In the genomic region with DNA sequence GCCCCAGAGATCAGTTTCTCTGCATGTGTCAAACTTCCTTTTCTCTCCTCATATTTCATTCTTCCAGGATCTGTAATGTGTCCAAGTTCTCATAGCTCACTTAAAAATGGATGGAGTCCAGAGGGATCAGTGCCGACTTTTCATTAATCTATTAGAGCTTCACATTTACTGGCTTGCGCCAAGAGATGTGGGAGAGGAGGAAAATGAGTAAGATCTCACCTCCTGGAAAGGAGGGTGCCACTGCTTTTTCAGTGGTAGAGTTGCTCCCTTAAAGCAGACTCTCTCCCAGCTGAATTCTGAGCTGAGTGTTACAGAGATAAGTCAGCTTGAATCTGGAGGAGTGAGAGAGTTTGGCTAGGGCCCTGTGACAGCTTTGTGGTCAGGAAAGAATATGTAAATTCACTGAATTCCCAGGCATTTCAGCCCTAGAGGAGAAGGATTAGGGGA, we compare ENCODE assay signal across 11 cellular contexts.
DNase-seq lines count a peak whose midpoint lies in the region; ATAC-seq, FAIRE-seq and TF ChIP-seq lines count a peak whose summit lies in the region.
"Had no signal": no experiment of that assay in that cellular context is flagged by ENCODE, and none has a peak within 500 bp of the region (broad histone marks: within the 10 kb centered on the region; RNA-seq: fewer than 3 reads in every experiment).

No MANE protein-coding gene starts in this region.

- H3K27me3 ChIP-seq in liver (ENCODE audit: control insufficient read depth in 4 of 4, insufficient read depth in 4 of 4, low read length in 3 of 4) (no peaks in the 10 kb centered on the region), HepG2 (ENCODE audit: control insufficient read depth in 1 of 2, insufficient read depth in 2 of 2, low read length in 2 of 2) (peaks cover 0 to 2% of the 10 kb centered on the region in 2 experiments; a peak in 1 of 5 replicates), ectodermal cell (ENCODE audit: control insufficient read depth, insufficient read depth, low read length, poor library complexity, severe bottlenecking) (no peaks in the 10 kb centered on the region), aorta (ENCODE audit: control insufficient read depth in 1 of 2, insufficient read depth in 2 of 2, low read length in 1 of 2) (no peaks in the 10 kb centered on the region)

- H3K4me3 Mint-ChIP-seq in naive thymus-derived CD8-positive, alpha-beta T cell, result no peak overlapping the region
- H3K4me3 Mint-ChIP-seq: activated naive CD4-positive, alpha-beta T cell treated with anti-CD3 and anti-CD28 coated beads, Interleukin-2, amount 50 U/mL, for 24 hours had no signal

- BruUV-seq in HepG2 (replicated peaks; lab: Mats Ljungman, UMichigan), result no TSS peak

- H2AFZ ChIP-seq in HepG2 (ENCODE audit: low read length), result no peak overlapping the region

- peaks cover 0 to 2% (median 0%) of the 10 kb centered on the region in 9 donors for H3K9me3 Mint-ChIP-seq in naive thymus-derived CD8-positive, alpha-beta T cell
- H3K9me3 Mint-ChIP-seq: activated naive CD4-positive, alpha-beta T cell treated with anti-CD3 and anti-CD28 coated beads, Interleukin-2, amount 50 U/mL, for 24 hours had no signal

- H3K36me3 Mint-ChIP-seq in naive thymus-derived CD8-positive, alpha-beta T cell, result no peaks in the 10 kb centered on the region
- H3K36me3 Mint-ChIP-seq: activated naive CD4-positive, alpha-beta T cell treated with anti-CD3 and anti-CD28 coated beads, Interleukin-2, amount 50 U/mL, for 24 hours had no signal

- H3K79me2 ChIP-seq in HepG2 (ENCODE audit: insufficient read depth, low read length), result no peaks in the 10 kb centered on the region

- no peaks in the 10 kb centered on the region for H3K36me3 ChIP-seq in liver (ENCODE audit: control insufficient read depth in 4 of 4, insufficient read depth in 3 of 4, low read depth in 1 of 4, low read length in 3 of 4)
- no peaks in the 10 kb centered on the region for H3K36me3 ChIP-seq in HepG2 (replicated peaks in 1 of 2; ENCODE audit: control insufficient read depth in 1 of 2, insufficient read depth in 2 of 2, low read length in 2 of 2)
- H3K36me3 ChIP-seq in ectodermal cell (ENCODE audit: control insufficient read depth, insufficient read depth, low read length), result no peaks in the 10 kb centered on the region
- no peaks in the 10 kb centered on the region for H3K36me3 ChIP-seq in aorta (ENCODE audit: control insufficient read depth in 1 of 2, insufficient read depth in 2 of 2, low read length in 1 of 2)

- TF ChIP-seq EP300 in HepG2 (IDR thresholded peaks at IDR 0.05; ENCODE audit: low read depth in 2 of 2, low read length in 2 of 2) (no peak), HepG2 (CRISPR knock-in tag; IDR thresholded peaks at IDR 0.05; ENCODE audit: borderline replicate concordance) (no peak)

- peaks cover 0 to 7% (median 1%) of the 10 kb centered on the region in 5 donors for H3K27me3 Mint-ChIP-seq in naive thymus-derived CD8-positive, alpha-beta T cell
- H3K27me3 Mint-ChIP-seq: activated naive CD4-positive, alpha-beta T cell treated with anti-CD3 and anti-CD28 coated beads, Interleukin-2, amount 50 U/mL, for 24 hours had no signal

- TF ChIP-seq RAD21 in liver (IDR thresholded peaks at IDR 0.05) (no peak), HepG2 (CRISPR knock-in tag; IDR thresholded peaks at IDR 0.05) (no peak)

- H3K4me2 ChIP-seq in HepG2 (ENCODE audit: low read depth, low read length), result no peak overlapping the region

- no peaks in the 10 kb centered on the region for H3K4me1 ChIP-seq in liver (ENCODE audit: control insufficient read depth in 4 of 4, insufficient read depth in 4 of 4, low read length in 3 of 4)
- no peaks in the 10 kb centered on the region for H3K4me1 ChIP-seq in HepG2 (ENCODE audit: insufficient read depth, low read length)
- H3K4me1 ChIP-seq in ectodermal cell (ENCODE audit: control insufficient read depth, insufficient read depth, low read length), result peaks cover 42% of the 10 kb centered on the region
- H3K4me1 ChIP-seq in aorta (ENCODE audit: control insufficient read depth in 1 of 2, insufficient read depth in 2 of 2, low read length in 2 of 2), result peaks cover 2 to 12% of the 10 kb centered on the region in 2 donors

- no peaks in the 10 kb centered on the region for H4K20me1 ChIP-seq in HepG2 (ENCODE audit: insufficient read depth, low read length)

- no peak for ATAC-seq in HepG2
- peak; percentile 26 for ATAC-seq in aorta (ENCODE audit: low FRiP score)
- no peak for ATAC-seq in naive thymus-derived CD8-positive, alpha-beta T cell

- 75% methylated on average over 2 of the region's 2 CpGs for WGBS in liver
- WGBS in HepG2 (ENCODE audit: low lambda C conversion rate), result 63% methylated on average over 2 of the region's 2 CpGs
- 57 to 63% methylated on average over 2 of the region's 2 CpGs for WGBS in ectodermal cell, 2 experiments
- 5 to 13% methylated on average over 2 of the region's 2 CpGs for WGBS in aorta, 2 donors

- no peak for FAIRE-seq in HepG2 (lab: Jason Lieb, UNC)
- FAIRE-seq: A204.1 had no signal

- H3K27ac ChIP-seq in liver (ENCODE audit: low read depth in 1 of 2, low read length in 2 of 2) (no peak overlapping the region), HepG2 (ENCODE audit: extremely low read length, insufficient read depth, low read length) (no peak overlapping the region), ectodermal cell (ENCODE audit: insufficient read depth, low read depth, low read length, poor library complexity, severe bottlenecking) (peak overlapping the region; percentile 60), aorta (ENCODE audit: low read depth in 1 of 2, low read length in 2 of 2) (peak overlapping the region; percentile 43 to 48)

- H3K27ac Mint-ChIP-seq in naive thymus-derived CD8-positive, alpha-beta T cell, result no peak overlapping the region
- H3K27ac Mint-ChIP-seq: activated naive CD4-positive, alpha-beta T cell treated with anti-CD3 and anti-CD28 coated beads, Interleukin-2, amount 50 U/mL, for 24 hours had no signal

- H3K4me3 ChIP-seq in liver (ENCODE audit: low read depth in 1 of 3, low read length in 3 of 3) (no peak overlapping the region), HepG2 (replicated peaks in 1 of 3; ENCODE audit: insufficient read depth in 1 of 3, low read depth in 2 of 3, low read length in 3 of 3) (no peak overlapping the region), ectodermal cell (ENCODE audit: insufficient read depth, low read depth, low read length) (no peak overlapping the region), aorta (ENCODE audit: low read length in 2 of 2) (no peak overlapping the region)
- H3K4me3 ChIP-seq: mucosa of descending colon had no signal

- TF ChIP-seq POLR2A in HepG2 (IDR thresholded peaks at IDR 0.05; ENCODE audit: insufficient read depth in 1 of 2, low read depth in 2 of 2, low read length in 2 of 2), result no peak

- POLR2A ChIA-PET in HepG2 (lab: Yijun Ruan, JAX), result no interaction called here
- POLR2A ChIA-PET in HEK293T (lab: Yijun Ruan, JAX), result interaction anchor here (0.9 to 1.4 kb wide), 4 partner anchors 8 to 176 kb away, joined by 3 to 11 read pairs (median 3); a partner anchor contains a TSS
- POLR2A ChIA-PET in naive thymus-derived CD8-positive, alpha-beta T cell (lab: Charles Lee), result no interaction called here

- H3K4me1 Mint-ChIP-seq in naive thymus-derived CD8-positive, alpha-beta T cell, result no peaks in the 10 kb centered on the region
- H3K4me1 Mint-ChIP-seq: activated naive CD4-positive, alpha-beta T cell treated with anti-CD3 and anti-CD28 coated beads, Interleukin-2, amount 50 U/mL, for 24 hours had no signal

- DNase-seq in HepG2 (ENCODE audit: low spot score) (no peak), left kidney (ENCODE audit: low read depth, low spot score) (peak; percentile 70), aorta (no peak), OCI-M2 (lab: John Stamatoyannopoulos, UW; ENCODE audit: unreplicated experiment) (no peak), HEK293T (ENCODE audit: extremely low spot score) (no peak)
- no peak for DNase-seq in naive thymus-derived CD8-positive, alpha-beta T cell

- TF ChIP-seq CTCF in liver (IDR thresholded peaks at IDR 0.05; ENCODE audit: low read depth, low read length, missing input control) (no peak), HepG2 (CRISPR knock-in tag; IDR thresholded peaks at IDR 0.05) (no peak)

- H3K9me3 ChIP-seq in liver (ENCODE audit: control insufficient read depth in 4 of 4, low read length in 3 of 4), result no peaks in the 10 kb centered on the region
- H3K9me3 ChIP-seq in HepG2 (ENCODE audit: low read length), result no peaks in the 10 kb centered on the region
- H3K9me3 ChIP-seq in ectodermal cell (ENCODE audit: control insufficient read depth, low read length), result no peaks in the 10 kb centered on the region
- no peaks in the 10 kb centered on the region for H3K9me3 ChIP-seq in aorta (ENCODE audit: control insufficient read depth, low read length)
- H3K9me3 ChIP-seq: mucosa of descending colon had no signal

- CTCF ChIA-PET in HepG2 (lab: Yijun Ruan, JAX; ENCODE audit: low intra/inter-chr PET ratio, low total read pairs), result no interaction called here
- CTCF ChIA-PET in HEK293T (lab: Yijun Ruan, JAX), result interaction anchor here (0.9 to 1.0 kb wide), 2 partner anchors 15 to 23 kb away, joined by 3 read pairs; no protein-coding TSS in a partner anchor

- H3K9ac ChIP-seq in liver (ENCODE audit: low read depth in 1 of 2, low read length in 2 of 2), result no peak overlapping the region
- H3K9ac ChIP-seq in HepG2 (ENCODE audit: insufficient read depth, low read depth, low read length), result no peak overlapping the region

- in situ Hi-C loops in HepG2 (cut with HindIII; ENCODE audit: extremely low pct_ligation_motif_present, low pct_unique_long_range_greater_than_20kb), result no loop called here

- intact Hi-C loops in HepG2 (cut with micrococcal nuclease; ENCODE audit: unreplicated experiment) (no loop called here), aorta (cut with DNase I) (no loop called here)

TF ChIP-seq in liver, 16 proteins besides CTCF, POLR2A, EP300 and RAD21:
- TF ChIP-seq JUND (IDR thresholded peaks at IDR 0.05) (no peak), NR2F2 (IDR thresholded peaks at IDR 0.05) (peak; percentile 17)
- TF ChIP-seq, protein P1, sequence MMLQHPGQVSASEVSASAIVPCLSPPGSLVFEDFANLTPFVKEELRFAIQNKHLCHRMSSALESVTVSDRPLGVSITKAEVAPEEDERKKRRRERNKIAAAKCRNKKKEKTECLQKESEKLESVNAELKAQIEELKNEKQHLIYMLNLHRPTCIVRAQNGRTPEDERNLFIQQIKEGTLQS (IDR thresholded peaks at IDR 0.05), result no peak
TF ChIP-seq in liver: peak in this region for 1.

TF ChIP-seq in HepG2, 621 proteins besides CTCF, POLR2A, EP300 and RAD21 (continues in another document):
- no peak for TF ChIP-seq JUND (CRISPR knock-in tag; IDR thresholded peaks at IDR 0.05)
- TF ChIP-seq ZFP36L2 (CRISPR knock-in tag; IDR thresholded peaks at IDR 0.05), result no peak
- no peak for TF ChIP-seq ZNF343 (CRISPR knock-in tag; IDR thresholded peaks at IDR 0.05)
- no peak for TF ChIP-seq NFYC (CRISPR knock-in tag; IDR thresholded peaks at IDR 0.05)
- no peak for TF ChIP-seq KLF16 (CRISPR knock-in tag; IDR thresholded peaks at IDR 0.05)

TF ChIP-seq in HEK293T, 16 proteins besides CTCF, POLR2A, EP300 and RAD21:
- no peak for TF ChIP-seq FOXK2 (IDR thresholded peaks at IDR 0.05)
- no peak for TF ChIP-seq NFRKB (IDR thresholded peaks at IDR 0.05)
- no peak for TF ChIP-seq ZNF384 (IDR thresholded peaks at IDR 0.05)
- no peak for TF ChIP-seq HDGF (IDR thresholded peaks at IDR 0.05; ENCODE audit: borderline replicate concordance)
- TF ChIP-seq ARNT (IDR thresholded peaks at IDR 0.05), result no peak

Comparison
In these comparisons a context has a peak if more than half of its experiments do, and no peak if none do; other contexts are left out.
1. H3K27ac ChIP-seq: peak in ectodermal cell (single experiment) and aorta (2 of 2); none in liver (0 of 2) and HepG2 (single experiment).